21 cellular contexts compared by ENCODE assay signal in genomic region chr18:21052385-21052784, GRCh38. TPM values are rescaled to one million over a fixed set of nuclear protein-coding genes. Genes with fewer than 3 reads are reported as not detected.
A peak's percentile ranks its signal among the peaks of the same experiment; 100 is the strongest.
DNase-seq lines count a peak whose midpoint lies in the region; ATAC-seq, FAIRE-seq and TF ChIP-seq lines count a peak whose summit lies in the region.
"Had no signal": no experiment of that assay in that cellular context is flagged by ENCODE, and none has a peak within 500 bp of the region (broad histone marks: within the 10 kb centered on the region; RNA-seq: fewer than 3 reads in every experiment).

No MANE protein-coding gene starts in this region.

- 89% methylated on average over 5 of the region's 5 CpGs for WGBS in A549 (ENCODE audit: missing lambda C conversion rate)
- 95 to 96% methylated on average over 5 of the region's 5 CpGs for WGBS in sigmoid colon, 2 donors
- 96% methylated on average over 3 of the region's 5 CpGs for WGBS in right lobe of liver (ENCODE audit: insufficient coverage, low coverage, low lambda C conversion rate, missing lambda C conversion rate)

- TF ChIP-seq POLR2A in A549 (IDR thresholded peaks at IDR 0.05; ENCODE audit: low read length) (no peak), sigmoid colon (IDR thresholded peaks at IDR 0.05) (no peak), right lobe of liver (IDR thresholded peaks at IDR 0.05) (no peak)

- FAIRE-seq in A549 (lab: Jason Lieb, UNC): no peak
- FAIRE-seq: D721Med, GM12891, GM18507 had no signal

- H3K27me3 ChIP-seq in sigmoid colon (no peaks in the 10 kb centered on the region), right lobe of liver (no peaks in the 10 kb centered on the region)
- H3K27me3 ChIP-seq: BLaER1, SJCRH30 had no signal

- CTCF ChIA-PET in A549 (lab: Yijun Ruan, JAX): interaction anchor here (1.2 kb wide), 1 partner anchor 76 kb away, joined by 3 read pairs; no protein-coding TSS in a partner anchor
- CTCF ChIA-PET in RWPE1 (lab: Yijun Ruan, JAX): no interaction called here

- H3K4me2 ChIP-seq in A549: peak overlapping the region; percentile 63
- H3K4me2 ChIP-seq: BLaER1 had no signal

- no peak for ATAC-seq in A549
- ATAC-seq in HG03025 (IDR thresholded peaks at IDR 0.05; ENCODE audit: low FRiP score, unreplicated experiment): no peak
- no peak for ATAC-seq in GM19452 (IDR thresholded peaks at IDR 0.05; ENCODE audit: unreplicated experiment)
- ATAC-seq in right lobe of liver: no peak

- H3K9me3 ChIP-seq in A549: no peaks in the 10 kb centered on the region
- no peaks in the 10 kb centered on the region for H3K9me3 ChIP-seq in sigmoid colon
- no peaks in the 10 kb centered on the region for H3K9me3 ChIP-seq in right lobe of liver
- H3K9me3 ChIP-seq: BLaER1, SJCRH30 had no signal

- H3K4me3 ChIP-seq in A549: no peak overlapping the region; the same call in 2 of the 3 replicates
- H3K4me3 ChIP-seq in coronary artery: no peak overlapping the region
- H3K4me3 ChIP-seq in sigmoid colon: no peak overlapping the region
- H3K4me3 ChIP-seq in right lobe of liver: no peak overlapping the region
- H3K4me3 ChIP-seq: BLaER1, SJCRH30 had no signal

- no peak for TF ChIP-seq EP300 in A549 (IDR thresholded peaks at IDR 0.05)
- TF ChIP-seq EP300 in sigmoid colon (IDR thresholded peaks at IDR 0.05): no peak

- DNase-seq in A549 (ENCODE audit: low read depth in 1 of 2, low spot score in 1 of 2) (no peak), RWPE1 (ENCODE audit: low spot score) (no peak), coronary artery (ENCODE audit: low spot score) (no peak), sigmoid colon (no peak), GM20000 (ENCODE audit: low spot score) (no peak), right lobe of liver (no peak)
- DNase-seq: CD8-positive, alpha-beta memory T cell; DND-41; GF-D8; Karpas-422; MM.1S; NCI-H187; NK-92 treated with Interleukin-12 subunit alpha and Interleukin-12 subunit beta, amount 100 ng/mL, for 24 hours; RPMI8226; SJCRH30 had no signal

- peaks cover 50% of the 10 kb centered on the region for H3K4me1 ChIP-seq in A549
- peaks cover 0 to 57% (median 37%) of the 10 kb centered on the region in 4 donors for H3K4me1 ChIP-seq in sigmoid colon
- peaks cover 0 to 11% (median 0%) of the 10 kb centered on the region in 4 donors for H3K4me1 ChIP-seq in right lobe of liver
- H3K4me1 ChIP-seq: SJCRH30 had no signal

- POLR2A ChIA-PET in A549 (lab: Yijun Ruan, JAX) (interaction anchor here (0.6 to 1.5 kb wide), 4 partner anchors 10 to 639 kb away, joined by 3 to 8 read pairs (median 3); partner anchors contain the start of gene ROCK1), RWPE1 (lab: Yijun Ruan, JAX; ENCODE audit: low non-redundant PET) (no interaction called here)

- intact Hi-C loops in sigmoid colon (cut with DNase I) (no loop called here), right lobe of liver (cut with DNase I) (no loop called here)

- H3K27ac ChIP-seq in A549: peak overlapping the region; percentile 67 to 70
- H3K27ac ChIP-seq in RWPE1: peak overlapping the region; percentile 70
- peak overlapping the region; percentile 11 to 72 for H3K27ac ChIP-seq in coronary artery
- H3K27ac ChIP-seq in sigmoid colon: peak overlapping the region in 3 of 4 donors; percentile 9 to 72 (median 63)
- no peak overlapping the region for H3K27ac ChIP-seq in right lobe of liver
- H3K27ac ChIP-seq: BLaER1, SJCRH30 had no signal

- H3K36me3 ChIP-seq in sigmoid colon: no peaks in the 10 kb centered on the region
- H3K36me3 ChIP-seq in right lobe of liver: no peaks in the 10 kb centered on the region
- H3K36me3 ChIP-seq: SJCRH30 had no signal

- TF ChIP-seq CTCF in A549 (IDR thresholded peaks at IDR 0.05) (no peak), RWPE1 (conservative IDR thresholded peaks at IDR 0.05; ENCODE audit: low read depth) (no peak), coronary artery (IDR thresholded peaks at IDR 0.05) (no peak), sigmoid colon (IDR thresholded peaks at IDR 0.05) (no peak), GM20000 (IDR thresholded peaks at IDR 0.05; ENCODE audit: extremely low read depth, missing control alignments) (no peak), right lobe of liver (IDR thresholded peaks at IDR 0.05) (no peak)

- TF ChIP-seq RAD21 in A549 (conservative IDR thresholded peaks at IDR 0.05 in 1 of 2, IDR thresholded peaks at IDR 0.05 in 1 of 2): no peak

TF ChIP-seq in A549, 52 proteins besides CTCF, POLR2A, EP300 and RAD21:
- TF ChIP-seq SMC3 (IDR thresholded peaks at IDR 0.05) (no peak), CBX2 (IDR thresholded peaks at IDR 0.05; ENCODE audit: borderline replicate concordance, low read depth) (no peak), EHF (CRISPR knock-in tag; IDR thresholded peaks at IDR 0.05) (no peak), MAZ (IDR thresholded peaks at IDR 0.05; ENCODE audit: borderline replicate concordance, low read depth, low read length) (no peak), POLR2AphosphoS2 (conservative IDR thresholded peaks at IDR 0.05; ENCODE audit: low read length) (no peak), CHD2 (IDR thresholded peaks at IDR 0.05; ENCODE audit: low read length, partially characterized antibody) (no peak)

RNA-seq across cellular contexts. Expression of gene ROCK1, which starts 59.2 kb away (rescaled TPM):
- polyA plus RNA-seq in A549 (2011; rRNA removed): 24.3 and 31.8 TPM in 2 replicates
- 2.6 TPM in 2 replicates for polyA plus RNA-seq in A549 (2012; cell fraction: cytosol; rRNA removed)
- 4.6 and 5.1 TPM in 2 replicates for polyA plus RNA-seq in A549 (2012; cell fraction: nucleus; rRNA removed)
- 19.4 to 20.5 TPM (median 19.6 TPM) in 3 replicates for polyA plus RNA-seq in A549 (2017; fragmentation: RNase III; extraction: RNeasy Plus Mini Kit Qiagen cat#74134 plus additional on column Dnase treatment)
- polyA minus RNA-seq in A549 (2011; rRNA and poly(A)+ RNA removed): 13.8 and 17.9 TPM in 2 replicates
- 10 to 100 TPM; 55.8 to 86.7 (median 57.7) TPM for total RNA-seq in sigmoid colon
- 10 to 100 TPM in 1 of 3 donors, 1 to 10 TPM in 2; 7.8 to 18.2 (median 8.8) TPM for polyA plus RNA-seq in sigmoid colon
- total RNA-seq in right lobe of liver: 10 to 100 TPM; 17.1 to 23.2 (median 21.6) TPM

Comparison
In these comparisons a context has a peak if more than half of its experiments do, and no peak if none do; other contexts are left out.
1. H3K27ac ChIP-seq: peak in A549 (2 of 2), RWPE1 (single experiment), coronary artery (2 of 2) and sigmoid colon (3 of 4); none in right lobe of liver (0 of 3).